16 cellular contexts compared by ENCODE assay signal in the genomic region with DNA sequence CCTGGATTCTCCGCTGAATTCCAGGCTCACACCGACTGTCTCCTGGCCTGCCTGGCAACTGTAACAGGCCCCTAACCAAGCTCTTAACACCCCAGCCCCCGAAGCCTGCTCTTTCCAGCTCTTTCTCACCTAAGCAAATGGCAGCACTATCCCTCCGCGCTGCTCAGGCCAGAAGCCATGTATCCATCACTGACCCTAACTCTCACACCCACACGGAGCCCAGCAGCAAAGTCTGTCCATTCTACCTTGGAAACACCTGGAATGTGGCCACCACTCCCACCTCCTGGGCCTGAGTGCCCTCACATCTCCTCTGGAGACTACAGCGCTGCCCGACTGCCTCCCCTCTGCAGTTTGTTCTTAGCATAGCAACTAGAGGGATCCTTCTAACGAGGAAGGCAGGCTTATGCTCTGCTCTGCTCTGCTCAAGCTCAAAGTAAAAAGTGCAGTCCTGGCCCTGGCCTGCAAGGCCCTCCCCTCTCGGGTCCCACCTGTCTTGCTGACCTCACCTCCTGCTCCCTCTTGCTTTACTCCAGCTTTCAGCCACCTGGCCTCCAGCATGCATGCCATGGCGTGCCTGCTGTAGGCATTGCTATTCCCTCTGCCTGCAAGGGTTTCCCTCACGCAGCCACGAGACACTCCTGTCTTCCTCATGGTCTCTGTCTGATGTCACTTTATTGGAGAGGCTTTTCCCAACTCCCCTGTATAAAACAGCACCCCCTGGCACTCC. TPM values are rescaled to one million over a fixed set of nuclear protein-coding genes. Genes with fewer than 3 reads are reported as not detected.
DNase-seq lines count a peak whose midpoint lies in the region; ATAC-seq, FAIRE-seq and TF ChIP-seq lines count a peak whose summit lies in the region.
"Had no signal": no experiment of that assay in that cellular context is flagged by ENCODE, and none has a peak within 500 bp of the region (broad histone marks: within the 10 kb centered on the region; RNA-seq: fewer than 3 reads in every experiment).

No MANE protein-coding gene starts in this region.

- H3K9me1 ChIP-seq in keratinocyte (ENCODE audit: control insufficient read depth, extremely low read depth, insufficient read depth, low read length) = peaks cover 6% of the 10 kb centered on the region

- ATAC-seq in A549 (peak; percentile 10 to 11; a peak in 3 of 6 replicates), GM18502 (IDR thresholded peaks at IDR 0.05; ENCODE audit: poor library complexity, unreplicated experiment) (no peak)
- ATAC-seq: left cardiac atrium had no signal

- no peak overlapping the region for H3K4me3 Mint-ChIP-seq in activated T-helper 1 cell treated with anti-CD3 and anti-CD28 coated beads, Interleukin-12 subunit alpha, Interleukin-12 subunit beta, Interleukin-2, Interleukin-4 antibody, amounts not matched to agents 30 ng/mL and 10 ng/mL and 1 ng/mL, durations not matched to agents 14 hours and 24 hours and 36 hours
- H3K4me3 Mint-ChIP-seq: activated naive CD4-positive, alpha-beta T cell treated with anti-CD3 and anti-CD28 coated beads, Interleukin-2, amount 50 U/mL, for 24 hours; CD14-positive monocyte had no signal

- H2AFZ ChIP-seq in keratinocyte (ENCODE audit: control insufficient read depth, low read length) = peak overlapping the region; percentile 47

- peaks cover 47% of the 10 kb centered on the region for H3K4me1 ChIP-seq in A549
- H3K4me1 ChIP-seq in keratinocyte (ENCODE audit: control insufficient read depth, extremely low read depth, insufficient read depth, low read length) = peaks cover 25% of the 10 kb centered on the region

- peaks cover 26% of the 10 kb centered on the region for H3K4me1 Mint-ChIP-seq in activated T-helper 1 cell treated with anti-CD3 and anti-CD28 coated beads, Interleukin-12 subunit alpha, Interleukin-12 subunit beta, Interleukin-2, Interleukin-4 antibody, amounts not matched to agents 30 ng/mL and 10 ng/mL and 1 ng/mL, durations not matched to agents 14 hours and 24 hours and 36 hours (ENCODE audit: low read depth)

- no peak for FAIRE-seq in A549 (lab: Jason Lieb, UNC)
- peak; percentile 94 for FAIRE-seq in keratinocyte (lab: Jason Lieb, UNC)

- WGBS in A549 (ENCODE audit: missing lambda C conversion rate) = 82% methylated on average over 13 of the region's 13 CpGs

- H3K27me3 Mint-ChIP-seq in activated T-helper 1 cell treated with anti-CD3 and anti-CD28 coated beads, Interleukin-12 subunit alpha, Interleukin-12 subunit beta, Interleukin-2, Interleukin-4 antibody, amounts not matched to agents 30 ng/mL and 10 ng/mL and 1 ng/mL, durations not matched to agents 14 hours and 24 hours and 36 hours (ENCODE audit: insufficient read depth) = peaks cover 7% of the 10 kb centered on the region
- H3K27me3 Mint-ChIP-seq: activated naive CD4-positive, alpha-beta T cell treated with anti-CD3 and anti-CD28 coated beads, Interleukin-2, amount 50 U/mL, for 24 hours had no signal

- H3K4me3 ChIP-seq in A549 (no peak overlapping the region), keratinocyte (ENCODE audit: control insufficient read depth in 2 of 3, extremely low read depth in 1 of 3, insufficient read depth in 2 of 3, low read depth in 1 of 3, low read length in 3 of 3) (no peak overlapping the region)

- H3K27ac ChIP-seq in A549 (peak overlapping the region in 1 of 2 experiments; percentile 58; a peak in 2 of 6 replicates), keratinocyte (ENCODE audit: control insufficient read depth, insufficient read depth, low read length) (peak overlapping the region; percentile 69)

- no peak for TF ChIP-seq EP300 in A549 (IDR thresholded peaks at IDR 0.05)

- peak overlapping the region; percentile 11 for H3K27ac Mint-ChIP-seq in activated T-helper 1 cell treated with anti-CD3 and anti-CD28 coated beads, Interleukin-12 subunit alpha, Interleukin-12 subunit beta, Interleukin-2, Interleukin-4 antibody, amounts not matched to agents 30 ng/mL and 10 ng/mL and 1 ng/mL, durations not matched to agents 14 hours and 24 hours and 36 hours
- H3K27ac Mint-ChIP-seq: activated naive CD4-positive, alpha-beta T cell treated with anti-CD3 and anti-CD28 coated beads, Interleukin-2, amount 50 U/mL, for 24 hours had no signal

- H3K9ac ChIP-seq in keratinocyte (ENCODE audit: control insufficient read depth, extremely low read depth, insufficient read depth, low read length) = peak overlapping the region; percentile 60

- H3K9me3 Mint-ChIP-seq in activated T-helper 1 cell treated with anti-CD3 and anti-CD28 coated beads, Interleukin-12 subunit alpha, Interleukin-12 subunit beta, Interleukin-2, Interleukin-4 antibody, amounts not matched to agents 30 ng/mL and 10 ng/mL and 1 ng/mL, durations not matched to agents 14 hours and 24 hours and 36 hours = no peaks in the 10 kb centered on the region
- H3K9me3 Mint-ChIP-seq: activated naive CD4-positive, alpha-beta T cell treated with anti-CD3 and anti-CD28 coated beads, Interleukin-2, amount 50 U/mL, for 24 hours; CD14-positive monocyte had no signal

- TF ChIP-seq CTCF in A549 (IDR thresholded peaks at IDR 0.05) (no peak), keratinocyte (optimal IDR thresholded peaks at IDR 0.05 in 1 of 3, IDR thresholded peaks at IDR 0.05 in 1 of 3, conservative IDR thresholded peaks at IDR 0.05 in 1 of 3; ENCODE audit: extremely low read depth in 1 of 3, insufficient read depth in 2 of 3, low read length in 3 of 3) (peak in 1 of 3 experiments; percentile 0)

- no peaks in the 10 kb centered on the region for H4K20me1 ChIP-seq in keratinocyte (ENCODE audit: control insufficient read depth, extremely low read depth, insufficient read depth, low read length)

- no peaks in the 10 kb centered on the region for H3K79me2 ChIP-seq in keratinocyte (ENCODE audit: control insufficient read depth, insufficient read depth, low read length)

- TF ChIP-seq POLR2A in A549 (IDR thresholded peaks at IDR 0.05; ENCODE audit: low read length) = no peak

- intact Hi-C loops in activated T-helper 1 cell treated with anti-CD3 and anti-CD28 coated beads, Interleukin-12 subunit alpha, Interleukin-12 subunit beta, Interleukin-2, Interleukin-4 antibody, amounts not matched to agents 30 ng/mL and 10 ng/mL and 1 ng/mL, durations not matched to agents 14 hours and 24 hours and 36 hours (cut with micrococcal nuclease) = loop anchor here (5.0 kb wide), 1 partner anchor 233 kb away; no protein-coding TSS in a partner anchor

- peaks cover 4% of the 10 kb centered on the region for H3K27me3 ChIP-seq in keratinocyte (ENCODE audit: control insufficient read depth, extremely low read depth, insufficient read depth, low read length)

- POLR2A ChIA-PET in A549 (lab: Yijun Ruan, JAX) = no interaction called here

- no peaks in the 10 kb centered on the region for H3K9me3 ChIP-seq in A549
- no peaks in the 10 kb centered on the region for H3K9me3 ChIP-seq in keratinocyte (ENCODE audit: control insufficient read depth, low read depth, low read length)

- DNase-seq in A549 (ENCODE audit: low read depth in 1 of 2, low spot score in 1 of 2) (no peak), H4 (ENCODE audit: low spot score) (peak; percentile 4), keratinocyte (ENCODE audit: low read depth, low spot score) (peak; percentile 69), hypothalamus (lab: John Stamatoyannopoulos, UW) (no peak), T-helper 2 cell (no peak)
- DNase-seq in activated T-helper 1 cell treated with anti-CD3 and anti-CD28 coated beads, Interleukin-12 subunit alpha, Interleukin-12 subunit beta, Interleukin-2, Interleukin-4 antibody, amounts not matched to agents 30 ng/mL and 10 ng/mL and 1 ng/mL, durations not matched to agents 14 hours and 24 hours and 36 hours (ENCODE audit: low spot score) = no peak
- no peak for DNase-seq in stimulated activated CD8-positive, alpha-beta memory T cell treated with anti-CD3 and anti-CD28 coated beads, Interleukin-4, amount 100 ng/mL, for 48 hours
- DNase-seq: activated CD4-positive, alpha-beta T cell treated with anti-CD3 and anti-CD28 coated beads, Interleukin-2, amount 50 U/mL, for 1 hour; dermis blood vessel endothelial cell; foreskin melanocyte; left cardiac atrium; NCI-H1048; NCI-H774 had no signal

- peaks cover 3% of the 10 kb centered on the region for H3K36me3 Mint-ChIP-seq in activated T-helper 1 cell treated with anti-CD3 and anti-CD28 coated beads, Interleukin-12 subunit alpha, Interleukin-12 subunit beta, Interleukin-2, Interleukin-4 antibody, amounts not matched to agents 30 ng/mL and 10 ng/mL and 1 ng/mL, durations not matched to agents 14 hours and 24 hours and 36 hours (ENCODE audit: low read depth)
- H3K36me3 Mint-ChIP-seq: activated naive CD4-positive, alpha-beta T cell treated with anti-CD3 and anti-CD28 coated beads, Interleukin-2, amount 50 U/mL, for 24 hours; CD14-positive monocyte had no signal

- H3K4me2 ChIP-seq in A549 = no peak overlapping the region
- peak overlapping the region; percentile 62 for H3K4me2 ChIP-seq in keratinocyte (ENCODE audit: control insufficient read depth, extremely low read depth, insufficient read depth, low read depth, low read length)

- peaks cover 0 to 3% of the 10 kb centered on the region in 2 experiments for H3K36me3 ChIP-seq in keratinocyte (ENCODE audit: control insufficient read depth in 2 of 2, extremely low read depth in 1 of 2, insufficient read depth in 2 of 2, low read length in 2 of 2)

- dilution Hi-C loops in keratinocyte (cut with MboI; ENCODE audit: extremely low pct_ligation_motif_present, low sequenced_read_pairs) = no loop called here

- TF ChIP-seq RAD21 in A549 (conservative IDR thresholded peaks at IDR 0.05 in 1 of 2, IDR thresholded peaks at IDR 0.05 in 1 of 2) = no peak

- CTCF ChIA-PET in A549 (lab: Yijun Ruan, JAX) = interaction anchor here (0.5 to 7.2 kb wide), 15 partner anchors 11 to 620 kb away, joined by 3 to 189 read pairs (median 37); a partner anchor contains a TSS

RNA-seq across cellular contexts. Expression of a gene that starts 27.2 kb away (rescaled TPM):
- polyA plus RNA-seq in A549 (2011; rRNA removed) (59.1 and 103 TPM in 2 replicates), A549 (2017; fragmentation: RNase III; extraction: RNeasy Plus Mini Kit Qiagen cat#74134 plus additional on column Dnase treatment) (18.4 to 19.7 TPM (median 19.5 TPM) in 3 replicates), keratinocyte (52.5 to 153 TPM (median 92.6 TPM) in 3 replicates)
- polyA plus RNA-seq in A549 (2012; cell fraction: cytosol; rRNA removed) = 13.8 and 19.7 TPM in 2 replicates
- polyA plus RNA-seq in A549 (2012; cell fraction: nucleus; rRNA removed) = 6.6 and 7.9 TPM in 2 replicates
- 242 and 289 TPM in 2 replicates for polyA minus RNA-seq in A549 (2011; rRNA and poly(A)+ RNA removed)
- 23.3 and 23.8 TPM in 2 replicates for total RNA-seq in H4 (2014; rRNA removed; shearing (Covaris generic))
- 42.8 and 49.4 TPM in 2 replicates for total RNA-seq in activated T-helper 1 cell treated with anti-CD3 and anti-CD28 coated beads, Interleukin-12 subunit alpha, Interleukin-12 subunit beta, Interleukin-2, Interleukin-4 antibody, amounts not matched to agents 30 ng/mL and 10 ng/mL and 1 ng/mL, durations not matched to agents 14 hours and 24 hours and 36 hours
- polyA plus RNA-seq in keratinocyte (2011; ENCODE audit: low read depth) = 36.9 TPM
- 32.6 and 67.4 TPM in 2 replicates for polyA plus RNA-seq in keratinocyte (2011; cell fraction: cytosol; rRNA removed)
- 73.6 and 78.6 TPM in 2 replicates for polyA plus RNA-seq in keratinocyte (2011; cell fraction: nucleus; rRNA removed)
- 29.3 and 55.3 TPM in 2 replicates for polyA plus RNA-seq in keratinocyte (2012; ENCODE audit: low replicate concordance)
- polyA minus RNA-seq in keratinocyte = 141 to 498 TPM (median 410 TPM) in 3 replicates
- polyA minus RNA-seq in keratinocyte (2011; cell fraction: cytosol; rRNA and poly(A)+ RNA removed) = 115 TPM
- 108 and 265 TPM in 2 replicates for polyA minus RNA-seq in keratinocyte (2011; cell fraction: nucleus; rRNA and poly(A)+ RNA removed)

Comparison
In these comparisons a context has a peak if more than half of its experiments do, and no peak if none do; other contexts are left out.
1. DNase-seq: peak in H4 (single experiment) and keratinocyte (single experiment); none in A549 (0 of 2), activated T-helper 1 cell treated with anti-CD3 and anti-CD28 coated beads, Interleukin-12 subunit alpha, Interleukin-12 subunit beta, Interleukin-2, Interleukin-4 antibody, amounts not matched to agents 30 ng/mL and 10 ng/mL and 1 ng/mL, durations not matched to agents 14 hours and 24 hours and 36 hours (single experiment), hypothalamus (0 of 51), stimulated activated CD8-positive, alpha-beta memory T cell treated with anti-CD3 and anti-CD28 coated beads, Interleukin-4, amount 100 ng/mL, for 48 hours (single experiment) and T-helper 2 cell (0 of 5).